Comparison of ENCODE assay signal across 1 cellular context in the genomic region with DNA sequence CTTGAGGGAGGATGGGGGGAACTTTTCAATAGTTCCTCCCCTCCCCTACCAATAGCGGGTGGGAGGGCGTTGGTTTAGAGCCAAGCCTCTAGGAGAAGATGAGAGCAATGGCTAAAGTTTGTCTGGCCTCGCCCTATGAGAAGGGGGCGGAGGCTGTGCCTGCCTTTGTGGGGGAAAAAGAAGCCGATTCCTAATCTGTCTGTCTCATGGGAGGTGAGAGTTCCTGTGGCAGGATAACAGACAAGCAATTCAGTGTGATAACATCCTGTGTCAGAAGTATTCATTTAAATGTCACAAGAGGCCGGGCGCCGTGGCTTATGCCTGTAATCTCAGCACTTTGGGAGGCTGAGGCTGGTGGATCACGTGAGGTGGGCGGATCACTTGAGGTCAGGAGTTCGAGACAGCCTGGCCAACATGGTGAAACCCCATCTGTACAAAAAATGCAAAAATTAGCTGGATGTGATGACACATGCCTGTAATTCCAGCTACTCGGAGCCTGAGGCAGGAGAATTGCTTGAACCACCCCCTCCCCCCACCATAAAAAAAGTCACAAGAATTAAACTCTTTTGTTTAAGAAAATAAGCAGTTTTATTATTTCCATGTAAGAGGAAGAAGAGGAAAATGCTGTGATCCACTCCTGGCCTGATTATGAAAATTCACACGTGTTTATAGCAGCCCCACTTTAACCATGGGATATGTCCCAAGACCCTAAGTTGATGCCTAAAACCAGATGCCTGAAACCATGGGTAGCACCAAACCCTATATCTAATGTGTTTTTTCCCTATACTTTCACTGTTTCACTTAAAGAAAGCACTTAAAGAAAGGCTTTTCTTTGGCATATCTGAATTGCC.
A peak's percentile ranks its signal among the peaks of the same experiment; 100 is the strongest.
TF ChIP-seq lines count a peak whose summit lies in the region.

No MANE protein-coding gene starts in this region.

TF ChIP-seq in endothelial cell of umbilical vein, 7 proteins besides CTCF, POLR2A, EP300 and RAD21 (continued from another document):
- TF ChIP-seq, protein P1, sequence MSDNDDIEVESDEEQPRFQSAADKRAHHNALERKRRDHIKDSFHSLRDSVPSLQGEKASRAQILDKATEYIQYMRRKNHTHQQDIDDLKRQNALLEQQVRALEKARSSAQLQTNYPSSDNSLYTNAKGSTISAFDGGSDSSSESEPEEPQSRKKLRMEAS (IDR thresholded peaks at IDR 0.05; ENCODE audit: insufficient read depth, insufficient read length), result peak; percentile 28
- no peak for TF ChIP-seq MYC (IDR thresholded peaks at IDR 0.05; ENCODE audit: low read depth, low read length)
TF ChIP-seq in endothelial cell of umbilical vein: peak in this region for 4.
